In genomic region chr11:77303328-77303727, GRCh38 we compare ENCODE assay signal across 1 cellular context.
TF ChIP-seq lines count a peak whose summit lies in the region.

No MANE protein-coding gene starts in this region.

TF ChIP-seq in H1, 55 proteins besides CTCF, POLR2A, EP300 and RAD21 (continued from another document):
- no peak for TF ChIP-seq ATF2 (IDR thresholded peaks at IDR 0.05; ENCODE audit: low read length)
- TF ChIP-seq TEAD4 (IDR thresholded peaks at IDR 0.05; ENCODE audit: low read depth, low read length) = no peak
- TF ChIP-seq YY1 (IDR thresholded peaks at IDR 0.05; ENCODE audit: low read depth, low read length) = no peak
- TF ChIP-seq ASH2L (IDR thresholded peaks at IDR 0.05; ENCODE audit: low read length) = no peak
